Comparison of ENCODE assay signal across 8 cellular contexts in the genomic region with DNA sequence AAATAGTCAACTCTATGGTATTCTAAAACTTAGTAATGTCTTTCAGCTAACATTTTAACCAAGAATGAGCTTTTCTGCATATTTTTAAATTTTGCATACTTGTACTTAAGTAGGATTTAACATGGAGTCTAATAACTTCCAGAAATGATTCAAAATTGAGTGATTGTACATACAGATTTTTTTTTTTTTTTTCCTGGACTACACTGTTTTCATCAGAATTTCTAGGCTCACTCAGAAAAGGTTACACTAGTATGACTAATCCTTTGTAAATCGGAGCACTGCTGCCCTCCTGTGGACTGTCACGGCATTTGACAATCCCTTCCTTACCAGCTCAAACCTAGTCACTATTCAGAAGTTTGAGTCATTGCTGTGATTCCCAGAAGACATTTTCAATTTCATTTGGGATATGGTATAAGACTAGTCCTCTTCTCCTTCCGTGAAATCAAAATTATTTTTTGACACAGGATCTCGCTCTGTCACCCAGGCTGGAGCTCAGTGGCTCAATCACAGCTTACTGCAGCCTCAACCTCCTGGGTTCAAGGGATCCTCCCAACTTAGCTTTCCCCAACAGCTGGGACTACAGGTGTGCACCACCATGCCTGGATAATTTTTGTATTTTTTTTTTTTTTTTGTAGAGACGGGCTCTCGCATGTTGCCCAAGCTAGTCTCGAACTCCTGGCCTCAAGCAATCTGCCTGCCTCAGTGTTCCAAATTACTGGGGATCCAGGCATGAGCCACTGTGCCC. TPM values are rescaled to one million over a fixed set of nuclear protein-coding genes. Genes with fewer than 3 reads are reported as not detected.
DNase-seq lines count a peak whose midpoint lies in the region; ATAC-seq and TF ChIP-seq lines count a peak whose summit lies in the region.

No MANE protein-coding gene starts in this region.

- no peak for TF ChIP-seq POLR2A in testis (IDR thresholded peaks at IDR 0.05)

- H3K36me3 Mint-ChIP-seq in activated T-helper 17 cell treated with anti-CD3 and anti-CD28 coated beads, Interleukin-2, amount 50 U/mL, for 72 hours (ENCODE audit: low read depth), result peaks cover 60% of the 10 kb centered on the region

- WGBS in testis, 2 donors, result 65 to 69% methylated on average over 7 of the region's 7 CpGs

- in situ Hi-C loops in Caki2 (cut with HindIII; ENCODE audit: low pct_unique_long_range_greater_than_20kb, low sequenced_read_pairs), result no loop called here

- H3K27ac ChIP-seq in testis, result no peak overlapping the region

- peak overlapping the region; percentile 46 for H3K4me3 Mint-ChIP-seq in activated T-helper 17 cell treated with anti-CD3 and anti-CD28 coated beads, Interleukin-2, amount 50 U/mL, for 72 hours

- peak; percentile 72 for ATAC-seq in GM21528 (IDR thresholded peaks at IDR 0.05; ENCODE audit: low FRiP score, unreplicated experiment)
- ATAC-seq in activated T-helper 17 cell treated with anti-CD3 and anti-CD28 coated beads, Interleukin-2, amount 50 U/mL, for 72 hours (replicated peaks), result peak; percentile 90

- no peaks in the 10 kb centered on the region for H3K9me3 Mint-ChIP-seq in activated T-helper 17 cell treated with anti-CD3 and anti-CD28 coated beads, Interleukin-2, amount 50 U/mL, for 72 hours

- H3K27me3 Mint-ChIP-seq in activated T-helper 17 cell treated with anti-CD3 and anti-CD28 coated beads, Interleukin-2, amount 50 U/mL, for 72 hours, result no peaks in the 10 kb centered on the region

- peak; percentile 67 for DNase-seq in Caki2 (ENCODE audit: low read depth)
- DNase-seq in KG1 (lab: John Stamatoyannopoulos, UW), result peak; percentile 30
- peak; percentile 45 to 56 for DNase-seq in SHP77 (lab: John Stamatoyannopoulos, UW)
- peak; percentile 83 to 94 for DNase-seq in foreskin fibroblast
- DNase-seq in nucleus accumbens (lab: John Stamatoyannopoulos, UW), result peak in 39 of 56 donors; percentile 29 to 90 (median 67)
- peak; percentile 91 for DNase-seq in testis

- no peaks in the 10 kb centered on the region for H3K27me3 ChIP-seq in testis

- TF ChIP-seq CTCF in foreskin fibroblast (IDR thresholded peaks at IDR 0.05; ENCODE audit: low read depth, low read length), result peak; percentile 71
- peak; percentile 56 to 78 (median 70) for TF ChIP-seq CTCF in testis (IDR thresholded peaks at IDR 0.05)

- H3K36me3 ChIP-seq in testis (ENCODE audit: low read depth, missing control alignments), result no peaks in the 10 kb centered on the region

- peaks cover 22% of the 10 kb centered on the region for H3K4me1 Mint-ChIP-seq in activated T-helper 17 cell treated with anti-CD3 and anti-CD28 coated beads, Interleukin-2, amount 50 U/mL, for 72 hours

- peak overlapping the region; percentile 78 for H3K27ac Mint-ChIP-seq in activated T-helper 17 cell treated with anti-CD3 and anti-CD28 coated beads, Interleukin-2, amount 50 U/mL, for 72 hours

- no peaks in the 10 kb centered on the region for H3K9me3 ChIP-seq in testis

- intact Hi-C loops in testis (cut with DNase I; ENCODE audit: low total_unique reads), result no loop called here

- H3K4me3 ChIP-seq in foreskin fibroblast (ENCODE audit: low read depth in 1 of 2, low read length in 2 of 2), result no peak overlapping the region
- no peak overlapping the region for H3K4me3 ChIP-seq in testis

- H3K4me1 ChIP-seq in testis, result no peaks in the 10 kb centered on the region

RNA-seq across cellular contexts. Expression of a gene that starts 45.5 kb away (rescaled TPM):
- 143 TPM in 2 replicates for total RNA-seq in Caki2 (2014; rRNA removed; shearing (Covaris generic); ENCODE audit: low replicate concordance)
- total RNA-seq in activated T-helper 17 cell treated with anti-CD3 and anti-CD28 coated beads, Interleukin-2, amount 50 U/mL, for 72 hours, result 100 to 1,000 TPM in 1 of 2 donors, 10 to 100 TPM in 1; 94.5 to 111 TPM
- total RNA-seq in testis, result 100 to 1,000 TPM; 107 to 130 TPM
- polyA plus RNA-seq in testis (ENCODE audit: insufficient read depth, low read depth, low replicate concordance), result 80.7 TPM

Comparison
In these comparisons a context has a peak if more than half of its experiments do, and no peak if none do; other contexts are left out.
1. DNase-seq: peak in every context shown above with its lines; median percentile 91 in testis; 88 in foreskin fibroblast; 67 in Caki2; 67 in nucleus accumbens; 50 in SHP77; 30 in KG1.